37 cellular contexts compared by ENCODE assay signal in genomic region chr11:131204984-131205383, GRCh38.
"Had no signal": no experiment of that assay in that cellular context is flagged by ENCODE, and none has a peak within 500 bp of the region (broad histone marks: within the 10 kb centered on the region; RNA-seq: fewer than 3 reads in every experiment).

No MANE protein-coding gene starts in this region.

- H3K9me3 Mint-ChIP-seq: activated CD4-positive, alpha-beta memory T cell treated with anti-CD3 and anti-CD28 coated beads for 36 hours; activated CD4-positive, alpha-beta T cell treated with anti-CD3 and anti-CD28 coated beads, Interleukin-2, amount 10 ng/mL, durations not matched to agents 24 days and 14 days; activated naive CD4-positive, alpha-beta T cell treated with anti-CD3 and anti-CD28 coated beads, Interleukin-2, amount 50 U/mL, for 24 hours; activated naive CD8-positive, alpha-beta T cell treated with anti-CD3 and anti-CD28 coated beads, Interleukin-2, amount 50 U/mL, for 24 hours; activated T-helper 1 cell treated with anti-CD3 and anti-CD28 coated beads, Interleukin-12 subunit alpha, Interleukin-12 subunit beta, Interleukin-2, Interleukin-4 antibody, amounts not matched to agents 30 ng/mL and 10 ng/mL and 1 ng/mL, durations not matched to agents 14 hours and 24 hours and 36 hours; activated T-helper 2 cell treated with anti-CD3 and anti-CD28 coated beads, Interferon-gamma antibody, Interleukin-2, Interleukin-4, amounts not matched to agents 10 μg/mL and 5 μg/mL and 100 μg/mL, durations not matched to agents 14 hours and 24 hours and 36 hours; dendritic cell treated with granulocyte-macrophage colony-stimulating factor and Interleukin-4, amounts not matched to agents 40 ng/mL and 50 ng/mL, for 4 days; endodermal cell; T-helper 2 cell treated with Interferon-gamma antibody and Interleukin-4, amounts not matched to agents 5 μg/mL and 100 μg/mL, for 36 hours had no signal

- DNase-seq: activated CD4-positive, alpha-beta memory T cell treated with anti-CD3 and anti-CD28 coated beads for 36 hours; activated CD4-positive, alpha-beta T cell treated with anti-CD3 and anti-CD28 coated beads for 36 hours; activated CD4-positive, alpha-beta T cell treated with anti-CD3 and anti-CD28 coated beads, Interleukin-2, amount 10 ng/mL, durations not matched to agents 24 days and 14 days; activated CD4-positive, CD25-positive, alpha-beta regulatory T cell; activated CD4-positive, CD25-positive, alpha-beta regulatory T cell treated with anti-CD3 and anti-CD28 coated beads, Interleukin-2, amount 50 U/mL, for 72 hours; activated CD8-positive, alpha-beta memory T cell treated with anti-CD3 and anti-CD28 coated beads, Interleukin-2, amount 10 ng/mL, durations not matched to agents 7 days and 5 days; activated CD8-positive, alpha-beta memory T cell treated with anti-CD3 and anti-CD28 coated beads, Interleukin-2, amount 50 U/mL, for 4 hours; activated CD8-positive, alpha-beta T cell treated with anti-CD3 and anti-CD28 coated beads, Interleukin-2, amount 10 ng/mL, durations not matched to agents 7 days and 5 days; activated effector memory CD4-positive, alpha-beta T cell treated with anti-CD3 and anti-CD28 coated beads, Interleukin-2, amount 50 U/mL, for 16 hours; activated naive CD4-positive, alpha-beta T cell treated with anti-CD3 and anti-CD28 coated beads for 36 hours; activated naive CD8-positive, alpha-beta T cell treated with anti-CD3 and anti-CD28 coated beads for 36 hours; activated naive CD8-positive, alpha-beta T cell treated with anti-CD3 and anti-CD28 coated beads, Interleukin-2, amount 50 U/mL, for 24 hours; activated T-cell treated with anti-CD3 and anti-CD28 coated beads, Interleukin-2, amount 50 U/mL, for 1 hour; activated T-cell treated with anti-CD3 and anti-CD28 coated beads, Interleukin-2, amount 50 U/mL, for 48 hours; adrenal gland; amygdala; aorta; body of pancreas; central memory CD4-positive, alpha-beta T cell; dorsolateral prefrontal cortex; effector memory CD4-positive, alpha-beta T cell; endodermal cell; foreskin keratinocyte; gastrocnemius medialis; glutamatergic neuron; heart left ventricle; T-helper 17 cell; T1000 had no signal

- H3K36me3 ChIP-seq: adrenal gland, breast epithelium, cardiac muscle cell, gastrocnemius medialis, heart left ventricle had no signal

- H3K4me3 ChIP-seq: adrenal gland, body of pancreas, breast epithelium, cardiac muscle cell, coronary artery, dorsolateral prefrontal cortex, gastrocnemius medialis, heart left ventricle had no signal

- H3K36me3 Mint-ChIP-seq: activated CD4-positive, alpha-beta memory T cell treated with anti-CD3 and anti-CD28 coated beads for 36 hours; activated CD8-positive, alpha-beta memory T cell treated with anti-CD3 and anti-CD28 coated beads, Interleukin-2, amount 10 ng/mL, durations not matched to agents 7 days and 5 days; activated naive CD4-positive, alpha-beta T cell treated with anti-CD3 and anti-CD28 coated beads, Interleukin-2, amount 50 U/mL, for 24 hours; activated naive CD8-positive, alpha-beta T cell treated with anti-CD3 and anti-CD28 coated beads for 36 hours had no signal

- H3K4me3 Mint-ChIP-seq: activated CD4-positive, alpha-beta memory T cell treated with anti-CD3 and anti-CD28 coated beads for 36 hours; activated CD4-positive, alpha-beta T cell treated with anti-CD3 and anti-CD28 coated beads for 36 hours; activated CD4-positive, alpha-beta T cell treated with anti-CD3 and anti-CD28 coated beads, Interleukin-2, amount 10 ng/mL, durations not matched to agents 24 days and 14 days; activated CD8-positive, alpha-beta memory T cell treated with anti-CD3 and anti-CD28 coated beads, Interleukin-2, amount 10 ng/mL, durations not matched to agents 7 days and 5 days; activated CD8-positive, alpha-beta T cell treated with anti-CD3 and anti-CD28 coated beads, Interleukin-2, amount 10 ng/mL, durations not matched to agents 7 days and 5 days; activated naive CD4-positive, alpha-beta T cell treated with anti-CD3 and anti-CD28 coated beads for 36 hours; activated naive CD4-positive, alpha-beta T cell treated with anti-CD3 and anti-CD28 coated beads, Interleukin-2, amount 50 U/mL, for 24 hours; activated naive CD8-positive, alpha-beta T cell treated with anti-CD3 and anti-CD28 coated beads for 36 hours; activated naive CD8-positive, alpha-beta T cell treated with anti-CD3 and anti-CD28 coated beads, Interleukin-2, amount 50 U/mL, for 24 hours; activated T-helper 1 cell treated with anti-CD3 and anti-CD28 coated beads, Interleukin-12 subunit alpha, Interleukin-12 subunit beta, Interleukin-2, Interleukin-4 antibody, amounts not matched to agents 30 ng/mL and 10 ng/mL and 1 ng/mL, durations not matched to agents 14 hours and 24 hours and 36 hours; dendritic cell treated with granulocyte-macrophage colony-stimulating factor and Interleukin-4, amounts not matched to agents 40 ng/mL and 50 ng/mL, for 4 days; endodermal cell; T-helper 17 cell; T-helper 2 cell treated with Interferon-gamma antibody and Interleukin-4, amounts not matched to agents 5 μg/mL and 100 μg/mL, for 36 hours had no signal

- ATAC-seq: activated CD4-positive, alpha-beta T cell treated with anti-CD3 and anti-CD28 coated beads for 36 hours; activated CD8-positive, alpha-beta memory T cell treated with anti-CD3 and anti-CD28 coated beads, Interleukin-2, amount 10 ng/mL, durations not matched to agents 7 days and 5 days; activated CD8-positive, alpha-beta T cell treated with anti-CD3 and anti-CD28 coated beads, Interleukin-2, amount 10 ng/mL, durations not matched to agents 7 days and 5 days; activated naive CD8-positive, alpha-beta T cell treated with anti-CD3 and anti-CD28 coated beads, Interleukin-2, amount 50 U/mL, for 24 hours; body of pancreas; esophagus mucosa; foreskin keratinocyte; gastrocnemius medialis; heart left ventricle; T-helper 17 cell had no signal

- H3K4me1 ChIP-seq: adrenal gland, body of pancreas, breast epithelium, foreskin keratinocyte, gastrocnemius medialis, heart left ventricle had no signal

- H3K9me3 ChIP-seq: adrenal gland, body of pancreas, breast epithelium, gastrocnemius medialis, heart left ventricle had no signal

- H3K27ac Mint-ChIP-seq: activated CD4-positive, alpha-beta memory T cell treated with anti-CD3 and anti-CD28 coated beads for 36 hours; activated CD4-positive, alpha-beta T cell treated with anti-CD3 and anti-CD28 coated beads for 36 hours; activated CD4-positive, alpha-beta T cell treated with anti-CD3 and anti-CD28 coated beads, Interleukin-2, amount 10 ng/mL, durations not matched to agents 24 days and 14 days; activated CD8-positive, alpha-beta memory T cell treated with anti-CD3 and anti-CD28 coated beads, Interleukin-2, amount 10 ng/mL, durations not matched to agents 7 days and 5 days; activated CD8-positive, alpha-beta T cell treated with anti-CD3 and anti-CD28 coated beads, Interleukin-2, amount 10 ng/mL, durations not matched to agents 7 days and 5 days; activated naive CD4-positive, alpha-beta T cell treated with anti-CD3 and anti-CD28 coated beads for 36 hours; activated naive CD4-positive, alpha-beta T cell treated with anti-CD3 and anti-CD28 coated beads, Interleukin-2, amount 50 U/mL, for 24 hours; activated naive CD8-positive, alpha-beta T cell treated with anti-CD3 and anti-CD28 coated beads for 36 hours; activated naive CD8-positive, alpha-beta T cell treated with anti-CD3 and anti-CD28 coated beads, Interleukin-2, amount 50 U/mL, for 24 hours; activated T-helper 1 cell treated with anti-CD3 and anti-CD28 coated beads, Interleukin-12 subunit alpha, Interleukin-12 subunit beta, Interleukin-2, Interleukin-4 antibody, amounts not matched to agents 30 ng/mL and 10 ng/mL and 1 ng/mL, durations not matched to agents 14 hours and 24 hours and 36 hours; activated T-helper 2 cell treated with anti-CD3 and anti-CD28 coated beads, Interferon-gamma antibody, Interleukin-2, Interleukin-4, amounts not matched to agents 10 μg/mL and 5 μg/mL and 100 μg/mL, durations not matched to agents 14 hours and 24 hours and 36 hours; dendritic cell treated with granulocyte-macrophage colony-stimulating factor and Interleukin-4, amounts not matched to agents 40 ng/mL and 50 ng/mL, for 4 days; endodermal cell; T-helper 17 cell; T-helper 2 cell treated with Interferon-gamma antibody and Interleukin-4, amounts not matched to agents 5 μg/mL and 100 μg/mL, for 36 hours had no signal

- H3K27ac ChIP-seq: adrenal gland, body of pancreas, breast epithelium, cardiac muscle cell, coronary artery, dorsolateral prefrontal cortex, foreskin keratinocyte, gastrocnemius medialis, heart left ventricle had no signal

- H3K27me3 Mint-ChIP-seq: activated CD4-positive, alpha-beta memory T cell treated with anti-CD3 and anti-CD28 coated beads for 36 hours; activated CD4-positive, alpha-beta T cell treated with anti-CD3 and anti-CD28 coated beads, Interleukin-2, amount 10 ng/mL, durations not matched to agents 24 days and 14 days; activated CD8-positive, alpha-beta memory T cell treated with anti-CD3 and anti-CD28 coated beads, Interleukin-2, amount 10 ng/mL, durations not matched to agents 7 days and 5 days; activated naive CD4-positive, alpha-beta T cell treated with anti-CD3 and anti-CD28 coated beads, Interleukin-2, amount 50 U/mL, for 24 hours; activated naive CD8-positive, alpha-beta T cell treated with anti-CD3 and anti-CD28 coated beads for 36 hours; activated naive CD8-positive, alpha-beta T cell treated with anti-CD3 and anti-CD28 coated beads, Interleukin-2, amount 50 U/mL, for 24 hours; dendritic cell treated with granulocyte-macrophage colony-stimulating factor and Interleukin-4, amounts not matched to agents 40 ng/mL and 50 ng/mL, for 4 days had no signal

- H3K4me1 Mint-ChIP-seq: activated CD4-positive, alpha-beta T cell treated with anti-CD3 and anti-CD28 coated beads for 36 hours; activated CD4-positive, alpha-beta T cell treated with anti-CD3 and anti-CD28 coated beads, Interleukin-2, amount 10 ng/mL, durations not matched to agents 24 days and 14 days; activated CD8-positive, alpha-beta memory T cell treated with anti-CD3 and anti-CD28 coated beads, Interleukin-2, amount 10 ng/mL, durations not matched to agents 7 days and 5 days; activated naive CD4-positive, alpha-beta T cell treated with anti-CD3 and anti-CD28 coated beads, Interleukin-2, amount 50 U/mL, for 24 hours; activated naive CD8-positive, alpha-beta T cell treated with anti-CD3 and anti-CD28 coated beads for 36 hours; activated naive CD8-positive, alpha-beta T cell treated with anti-CD3 and anti-CD28 coated beads, Interleukin-2, amount 50 U/mL, for 24 hours; T-helper 17 cell had no signal

- H3K27me3 ChIP-seq: adrenal gland, body of pancreas, cardiac muscle cell, foreskin keratinocyte, gastrocnemius medialis, heart left ventricle had no signal
